Comparison of ENCODE assay signal across 15 cellular contexts in the genomic region with DNA sequence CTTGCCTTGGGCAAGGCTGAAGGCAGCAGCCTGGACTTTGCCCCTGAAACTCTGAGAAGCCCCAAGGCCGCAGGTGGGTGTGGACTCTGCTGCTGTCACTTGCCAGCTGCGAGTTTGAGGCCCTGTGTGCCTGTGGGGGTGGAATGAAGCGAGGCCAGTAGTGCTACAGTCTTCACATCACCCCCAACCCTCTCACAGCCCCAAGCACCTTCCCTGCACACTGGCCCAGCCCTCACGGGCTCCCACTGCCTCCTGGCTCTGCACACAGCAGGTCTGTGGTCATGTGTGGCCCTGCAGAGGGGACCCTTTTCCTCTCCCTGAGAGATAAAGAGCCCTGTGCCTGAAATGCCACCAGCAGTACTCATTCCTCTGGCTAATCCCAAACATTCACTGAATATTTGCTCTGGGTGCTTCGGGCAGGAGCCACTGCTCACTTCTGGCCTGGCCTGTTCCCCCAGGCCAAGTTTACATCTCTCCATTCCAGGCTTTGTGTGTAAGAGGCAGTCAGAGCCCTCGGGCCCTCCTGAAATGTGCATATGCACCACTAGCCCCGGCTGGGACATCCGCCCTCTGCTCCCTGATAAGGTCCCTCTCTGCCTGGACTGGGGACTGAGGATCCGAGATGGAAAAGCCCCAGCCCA. TPM values are rescaled to one million over a fixed set of nuclear protein-coding genes. Genes with fewer than 3 reads are reported as not detected.
A peak's percentile ranks its signal among the peaks of the same experiment; 100 is the strongest.
DNase-seq lines count a peak whose midpoint lies in the region; ATAC-seq, FAIRE-seq and TF ChIP-seq lines count a peak whose summit lies in the region.
"Had no signal": no experiment of that assay in that cellular context is flagged by ENCODE, and none has a peak within 500 bp of the region (broad histone marks: within the 10 kb centered on the region; RNA-seq: fewer than 3 reads in every experiment).

No MANE protein-coding gene starts in this region.

- peaks cover 35% of the 10 kb centered on the region for H3K4me1 Mint-ChIP-seq in endodermal cell
- peaks cover 65% of the 10 kb centered on the region for H3K4me1 Mint-ChIP-seq in neural progenitor cell

- no peak overlapping the region for H3K4me3 Mint-ChIP-seq in endodermal cell
- no peak overlapping the region for H3K4me3 Mint-ChIP-seq in neural progenitor cell
- H3K4me3 Mint-ChIP-seq: activated B cell treated with CpG ODN at 0.5 μM for 24 hours; CD4-positive, CD25-positive, alpha-beta regulatory T cell; neural crest cell had no signal

- H3K4me1 ChIP-seq in BLaER1 treated with 17β-estradiol and CSF1 and Interleukin-3, amounts not matched to agents 10 nM and 100 nM, result peaks cover 46 to 68% (median 57%) of the 10 kb centered on the region in 10 experiments
- peaks cover 65% of the 10 kb centered on the region for H3K4me1 ChIP-seq in KMS-11 (ENCODE audit: low read depth, poor library complexity, severe bottlenecking)
- H3K4me1 ChIP-seq in endodermal cell (ENCODE audit: control insufficient read depth, insufficient read depth, low read length), result peaks cover 42% of the 10 kb centered on the region
- peaks cover 55% of the 10 kb centered on the region for H3K4me1 ChIP-seq in neural progenitor cell

- peak; percentile 76 for DNase-seq in endodermal cell
- DNase-seq in neural progenitor cell (ENCODE audit: low spot score), result no peak
- no peak for DNase-seq in D721Med (ENCODE audit: insufficient read length, low spot score)
- no peak for DNase-seq in stimulated activated naive CD4-positive, alpha-beta T cell treated with Interleukin-2 at 50 U/mL for 16 hours (lab: John Stamatoyannopoulos, UW)
- DNase-seq in NK-92 treated with Interleukin-12 subunit alpha and Interleukin-12 subunit beta, amount 100 ng/mL, for 24 hours (lab: John Stamatoyannopoulos, UW), result no peak
- DNase-seq: activated B cell treated with CpG ODN at 0.5 μM for 24 hours; CD4-positive, CD25-positive, alpha-beta regulatory T cell; NCI-H1105 treated with DMSO at 0.1 percent for 48 hours; NCI-H524; SIG-M5 had no signal

- H2AFZ ChIP-seq in KMS-11 (ENCODE audit: low read depth), result no peak overlapping the region
- H2AFZ ChIP-seq in neural progenitor cell (replicated peaks), result no peak overlapping the region

- FAIRE-seq in D721Med (lab: Jason Lieb, UNC), result no peak
- FAIRE-seq: astrocyte had no signal

- no peaks in the 10 kb centered on the region for H3K9me3 ChIP-seq in BLaER1 treated with 17β-estradiol and CSF1 and Interleukin-3, amounts not matched to agents 10 nM and 100 nM (replicated peaks in 1 of 11)
- H3K9me3 ChIP-seq in endodermal cell (ENCODE audit: control insufficient read depth, low read length) (no peaks in the 10 kb centered on the region), neural progenitor cell (ENCODE audit: low read depth) (no peaks in the 10 kb centered on the region)

- H3K36me3 ChIP-seq in BLaER1 treated with 17β-estradiol and CSF1 and Interleukin-3, amounts not matched to agents 10 nM and 100 nM, result no peaks in the 10 kb centered on the region; a peak in 1 of 22 replicates
- H3K36me3 ChIP-seq in KMS-11 (ENCODE audit: insufficient read depth), result no peaks in the 10 kb centered on the region
- no peaks in the 10 kb centered on the region for H3K36me3 ChIP-seq in endodermal cell (ENCODE audit: control insufficient read depth, insufficient read depth, low read length)
- H3K36me3 ChIP-seq in neural progenitor cell, result no peaks in the 10 kb centered on the region

- no peaks in the 10 kb centered on the region for H3K27me3 ChIP-seq in BLaER1 treated with 17β-estradiol and CSF1 and Interleukin-3, amounts not matched to agents 10 nM and 100 nM
- H3K27me3 ChIP-seq in KMS-11 (ENCODE audit: insufficient read depth, low read depth), result no peaks in the 10 kb centered on the region
- H3K27me3 ChIP-seq in endodermal cell (ENCODE audit: control insufficient read depth, insufficient read depth, low read length, poor library complexity, severe bottlenecking), result no peaks in the 10 kb centered on the region
- H3K27me3 ChIP-seq in neural progenitor cell, result no peaks in the 10 kb centered on the region

- peaks cover 19% of the 10 kb centered on the region for H3F3A ChIP-seq in neural progenitor cell (ENCODE audit: low read depth)

- H3K27ac ChIP-seq in BLaER1 treated with 17β-estradiol and CSF1 and Interleukin-3, amounts not matched to agents 10 nM and 100 nM, result peak overlapping the region in 1 of 11 experiments; percentile 17; a peak in 1 of 22 replicates
- H3K27ac ChIP-seq in KMS-11 (peak overlapping the region; percentile 34; the same call in 1 of the 2 replicates), endodermal cell (ENCODE audit: low read depth, low read length) (no peak overlapping the region), neural progenitor cell (no peak overlapping the region)

- peaks cover 0 to 28% (median 0%) of the 10 kb centered on the region in 11 experiments; a peak in 5 of 22 replicates for H4K20me1 ChIP-seq in BLaER1 treated with 17β-estradiol and CSF1 and Interleukin-3, amounts not matched to agents 10 nM and 100 nM
- H4K20me1 ChIP-seq in KMS-11 (ENCODE audit: insufficient read depth) (no peaks in the 10 kb centered on the region), neural progenitor cell (ENCODE audit: low read depth) (peaks cover 97% of the 10 kb centered on the region)

- H3K79me2 ChIP-seq in KMS-11 (ENCODE audit: insufficient read depth, low read depth) (peaks cover 44% of the 10 kb centered on the region), neural progenitor cell (ENCODE audit: low read depth) (no peaks in the 10 kb centered on the region)

- peak overlapping the region; percentile 4 to 98 (median 34); a peak in 17 of 22 replicates for H3K4me2 ChIP-seq in BLaER1 treated with 17β-estradiol and CSF1 and Interleukin-3, amounts not matched to agents 10 nM and 100 nM
- H3K4me2 ChIP-seq in KMS-11, result peak overlapping the region; percentile 68
- no peak overlapping the region for H3K4me2 ChIP-seq in neural progenitor cell

- H3K9ac ChIP-seq in BLaER1 treated with 17β-estradiol and CSF1 and Interleukin-3, amounts not matched to agents 10 nM and 100 nM, result peak overlapping the region in 5 of 11 experiments; percentile 16 to 37 (median 26); a peak in 3 of 22 replicates
- H3K9ac ChIP-seq in KMS-11 (peak overlapping the region; percentile 6; the same call in 1 of the 2 replicates), endodermal cell (ENCODE audit: extremely low read depth, low read length, poor library complexity, severe bottlenecking) (no peak overlapping the region), neural progenitor cell (no peak overlapping the region)

- TF ChIP-seq CTCF in KMS-11 (conservative IDR thresholded peaks at IDR 0.05; ENCODE audit: low read depth, low read length) (no peak), endodermal cell (conservative IDR thresholded peaks at IDR 0.05) (no peak), neural progenitor cell (IDR thresholded peaks at IDR 0.05) (no peak), D721Med (IDR thresholded peaks at IDR 0.05; ENCODE audit: insufficient read depth, missing control alignments) (no peak)

- ATAC-seq in HG02798 (IDR thresholded peaks at IDR 0.05; ENCODE audit: poor library complexity, unreplicated experiment), result no peak

- H3K36me3 Mint-ChIP-seq in endodermal cell (ENCODE audit: low read depth) (no peaks in the 10 kb centered on the region), neural progenitor cell (no peaks in the 10 kb centered on the region)
- H3K36me3 Mint-ChIP-seq: CD4-positive, CD25-positive, alpha-beta regulatory T cell had no signal

- WGBS in endodermal cell (ENCODE audit: insufficient coverage in 1 of 2, insufficient read length in 1 of 2), 2 experiments, result 71 to 80% methylated on average over 1 to 9 of the region's 9 CpGs

- H3K9me3 Mint-ChIP-seq in endodermal cell (no peaks in the 10 kb centered on the region), neural progenitor cell (peaks cover 2% of the 10 kb centered on the region)
- H3K9me3 Mint-ChIP-seq: activated B cell treated with CpG ODN at 0.5 μM for 24 hours; CD4-positive, CD25-positive, alpha-beta regulatory T cell; neural crest cell had no signal

- H3K4me3 ChIP-seq in BLaER1 treated with 17β-estradiol and CSF1 and Interleukin-3, amounts not matched to agents 10 nM and 100 nM, result no peak overlapping the region
- H3K4me3 ChIP-seq in KMS-11 (IDR thresholded peaks at IDR 0.05; ENCODE audit: insufficient read depth, low read depth, low read length) (no peak overlapping the region), endodermal cell (ENCODE audit: low read length) (no peak overlapping the region), neural progenitor cell (no peak overlapping the region)

- no peaks in the 10 kb centered on the region for H3K27me3 Mint-ChIP-seq in endodermal cell (ENCODE audit: insufficient read depth)
- H3K27me3 Mint-ChIP-seq in neural progenitor cell (ENCODE audit: insufficient read depth, low read depth), result peaks cover 3% of the 10 kb centered on the region
- H3K27me3 Mint-ChIP-seq: activated B cell treated with CpG ODN at 0.5 μM for 24 hours had no signal

- H3K27ac Mint-ChIP-seq in endodermal cell, result no peak overlapping the region
- peak overlapping the region; percentile 33 for H3K27ac Mint-ChIP-seq in neural progenitor cell
- H3K27ac Mint-ChIP-seq: CD4-positive, CD25-positive, alpha-beta regulatory T cell had no signal

RNA-seq across cellular contexts. Expression of gene MGAT3, which starts 17.7 kb away (rescaled TPM):
- total RNA-seq in endodermal cell (10 to 100 TPM in 1 of 2 donors, 1 to 10 TPM in 1; 9.0 to 16.7 TPM), neural progenitor cell (ENCODE audit: low replicate concordance) (7.5 and 18.5 TPM in 2 replicates)
- 14.9 TPM for polyA plus RNA-seq in endodermal cell (2013, experiment 1 of 2)
- 12.0 TPM for polyA plus RNA-seq in endodermal cell (2013, experiment 2 of 2)
- polyA plus RNA-seq: CD4-positive, CD25-positive, alpha-beta regulatory T cell had no signal

RNA-seq across cellular contexts. Expression of gene MIEF1, which starts 27.6 kb away (rescaled TPM):
- 10 to 100 TPM; 36.0 to 43.3 TPM for total RNA-seq in endodermal cell
- polyA plus RNA-seq in endodermal cell (2013, experiment 1 of 2), result 28.1 TPM
- polyA plus RNA-seq in endodermal cell (2013, experiment 2 of 2), result 26.6 TPM
- total RNA-seq in neural progenitor cell (ENCODE audit: low replicate concordance), result 22.0 and 32.7 TPM in 2 replicates

RNA-seq across cellular contexts. Expression of gene ATF4, which starts 45.9 kb away (rescaled TPM):
- total RNA-seq in endodermal cell (100 to 1,000 TPM; 335 to 341 TPM), neural progenitor cell (ENCODE audit: low replicate concordance) (189 and 230 TPM in 2 replicates)
- polyA plus RNA-seq in endodermal cell (2013, experiment 1 of 2), result 370 TPM
- 330 TPM for polyA plus RNA-seq in endodermal cell (2013, experiment 2 of 2)

RNA-seq across cellular contexts. Expression of gene RPS19BP1, which starts 58.1 kb away (rescaled TPM):
- 10 to 100 TPM; 65.5 to 70.3 TPM for total RNA-seq in endodermal cell
- 66.1 TPM for polyA plus RNA-seq in endodermal cell (2013, experiment 1 of 2)
- 59.9 TPM for polyA plus RNA-seq in endodermal cell (2013, experiment 2 of 2)
- total RNA-seq in neural progenitor cell (ENCODE audit: low replicate concordance), result 27.7 and 68.3 TPM in 2 replicates
